Comparison of ENCODE assay signal across 22 cellular contexts in genomic region chr1:185914089-185914488, GRCh38.
"Had no signal": no experiment of that assay in that cellular context is flagged by ENCODE, and none has a peak within 500 bp of the region (broad histone marks: within the 10 kb centered on the region; RNA-seq: fewer than 3 reads in every experiment).

No MANE protein-coding gene starts in this region.

- ATAC-seq: natural killer cell treated with Interleukin-12 subunit alpha and Interleukin-12 subunit beta and Interleukin-15 and Interleukin-18, amount 100 ng/mL, for 72 hours; right lobe of liver; stimulated activated memory B cell treated with anti-CD40 and anti-IgM and Interleukin-4, amounts not matched to agents 10 μg/mL and 1 μg/mL and 100 μg/mL, for 72 hours; stimulated activated naive CD8-positive, alpha-beta T cell treated with anti-CD3 and anti-CD28 coated beads, Interleukin-15, amount 100 ng/mL, for 72 hours had no signal

- H3K4me3 ChIP-seq: left ventricle myocardium inferior, lung, ovary, right atrium auricular region, right lobe of liver, smooth muscle cell, testis, thyroid gland, transverse colon, upper lobe of left lung, vagina had no signal

- DNase-seq: islet precursor cell; left ventricle myocardium inferior; mesendoderm; naive B cell; ovary; right lobe of liver; stimulated activated CD4-positive, alpha-beta T cell treated with anti-CD3 and anti-CD28 coated beads, Interleukin-1b, Interleukin-23, amount 100 ng/mL, for 48 hours; stimulated activated CD4-positive, alpha-beta T cell treated with anti-CD3 and anti-CD28 coated beads, Interleukin-2, amount 100 ng/mL, for 48 hours; stimulated activated CD4-positive, alpha-beta T cell treated with anti-CD3 and anti-CD28 coated beads, Interleukin-4, amount 100 ng/mL, for 4 hours; stimulated activated CD8-positive, alpha-beta memory T cell treated with anti-CD3 and anti-CD28 coated beads, Interleukin-4, amount 100 ng/mL, for 48 hours; stimulated activated naive CD4-positive, alpha-beta T cell treated with Interleukin-2 at 50 U/mL for 16 hours; stimulated activated naive CD8-positive, alpha-beta T cell treated with anti-CD3 and anti-CD28 coated beads, Interleukin-15, amount 100 ng/mL, for 72 hours; testis; thyroid gland; transverse colon; upper lobe of left lung had no signal
